ENCODE assay signal across 20 cellular contexts in the genomic region with DNA sequence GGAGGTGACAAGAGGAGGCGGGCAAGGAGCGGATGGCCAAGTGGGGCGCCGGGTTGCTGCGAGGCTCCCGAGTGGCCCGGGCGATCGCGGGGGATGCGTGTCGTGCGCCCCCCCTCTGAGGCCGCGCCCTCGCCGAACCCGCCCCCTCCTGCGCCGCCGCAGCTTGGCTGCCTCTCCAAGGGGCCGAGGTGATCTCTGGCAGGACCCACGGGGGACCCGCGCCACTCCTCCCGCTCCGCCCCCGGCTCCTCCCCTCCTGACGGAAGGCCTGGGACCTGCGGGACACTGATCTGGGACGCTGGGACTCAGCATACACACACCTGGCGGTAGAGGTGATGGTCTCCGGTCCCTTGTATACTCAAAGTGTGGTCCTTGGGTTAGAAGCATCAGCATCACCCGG. TPM values are rescaled to one million over a fixed set of nuclear protein-coding genes. Genes with fewer than 3 reads are reported as not detected.
DNase-seq lines count a peak whose midpoint lies in the region; ATAC-seq and TF ChIP-seq lines count a peak whose summit lies in the region.
"Had no signal": no experiment of that assay in that cellular context is flagged by ENCODE, and none has a peak within 500 bp of the region (broad histone marks: within the 10 kb centered on the region; RNA-seq: fewer than 3 reads in every experiment).

No MANE protein-coding gene starts in this region.

- H3F3A ChIP-seq in neural cell (ENCODE audit: insufficient read depth, low read length, poor library complexity, severe bottlenecking), result no peaks in the 10 kb centered on the region

- H3K36me3 ChIP-seq in breast epithelium, result no peaks in the 10 kb centered on the region
- H3K36me3 ChIP-seq in endodermal cell (ENCODE audit: control insufficient read depth, insufficient read depth, low read length), result no peaks in the 10 kb centered on the region
- H3K36me3 ChIP-seq in neural cell (ENCODE audit: insufficient read depth, low read length), result no peaks in the 10 kb centered on the region
- no peaks in the 10 kb centered on the region for H3K36me3 ChIP-seq in upper lobe of right lung
- H3K36me3 ChIP-seq: Peyer's patch had no signal

- H3K27ac ChIP-seq in breast epithelium (no peak overlapping the region), endodermal cell (ENCODE audit: low read depth, low read length) (no peak overlapping the region), neural cell (ENCODE audit: low read length) (no peak overlapping the region), upper lobe of right lung (no peak overlapping the region)
- H3K27ac ChIP-seq: Peyer's patch had no signal

- TF ChIP-seq EP300 in neural cell (conservative IDR thresholded peaks at IDR 0.05; ENCODE audit: poor library complexity, severe bottlenecking), result no peak

- CTCF ChIA-PET in MCF 10A (lab: Yijun Ruan, JAX), result no interaction called here

- H3K9me3 ChIP-seq in breast epithelium (no peaks in the 10 kb centered on the region), endodermal cell (ENCODE audit: control insufficient read depth, low read length) (no peaks in the 10 kb centered on the region), neural cell (ENCODE audit: low read length) (no peaks in the 10 kb centered on the region), upper lobe of right lung (no peaks in the 10 kb centered on the region)
- H3K9me3 ChIP-seq: Peyer's patch had no signal

- DNase-seq in breast epithelium (ENCODE audit: low spot score in 2 of 2) (no peak), MCF 10A (ENCODE audit: unreplicated experiment) (no peak), endodermal cell (peak; percentile 60), upper lobe of right lung (peak; percentile 63), RPMI8226 (no peak)
- no peak for DNase-seq in stimulated activated CD4-positive, alpha-beta T cell treated with anti-CD3 and anti-CD28 coated beads, Interleukin-4, amount 100 ng/mL, for 24 hours
- DNase-seq: activated CD4-positive, alpha-beta T cell treated with anti-CD3 and anti-CD28 coated beads for 4 hours; anterior cingulate cortex; CD8-positive, alpha-beta T cell; effector memory CD8-positive, alpha-beta T cell; Peyer's patch; stimulated activated naive CD8-positive, alpha-beta T cell treated with anti-CD3 and anti-CD28 coated beads, Interleukin-15, Interleukin-2, amounts not matched to agents 100 U/mL and 50 U/mL, for 24 hours had no signal

- no peaks in the 10 kb centered on the region for H3K9me3 Mint-ChIP-seq in MCF 10A (ENCODE audit: unreplicated experiment)
- peaks cover 17% of the 10 kb centered on the region for H3K9me3 Mint-ChIP-seq in endodermal cell
- H3K9me3 Mint-ChIP-seq: CD8-positive, alpha-beta T cell; T-helper 2 cell treated with Interferon-gamma antibody and Interleukin-4, amounts not matched to agents 5 μg/mL and 100 μg/mL, for 36 hours had no signal

- WGBS in endodermal cell (ENCODE audit: insufficient coverage in 1 of 2, insufficient read length in 1 of 2), 2 experiments, result 7% methylated on average over 27 of the region's 34 CpGs; no CpG with 5 or more reads in 1 of the 2 experiments

- no peaks in the 10 kb centered on the region for H4K20me1 ChIP-seq in neural cell (ENCODE audit: insufficient read depth)

- H3K4me3 ChIP-seq in breast epithelium, result peak overlapping the region; percentile 1 to 61 (median 41)
- H3K4me3 ChIP-seq in endodermal cell (ENCODE audit: low read length), result no peak overlapping the region
- H3K4me3 ChIP-seq in neural cell (ENCODE audit: low read length), result peak overlapping the region; percentile 60
- peak overlapping the region; percentile 28 for H3K4me3 ChIP-seq in upper lobe of right lung
- H3K4me3 ChIP-seq: K562, Peyer's patch had no signal

- peak; percentile 56 for ATAC-seq in upper lobe of right lung
- no peak for ATAC-seq in GM18909 (IDR thresholded peaks at IDR 0.05; ENCODE audit: poor library complexity, unreplicated experiment)
- ATAC-seq: CD8-positive, alpha-beta T cell; sciatic nerve; stimulated activated naive CD8-positive, alpha-beta T cell treated with anti-CD3 and anti-CD28 coated beads, Interleukin-15, Interleukin-2, amounts not matched to agents 100 U/mL and 50 U/mL, for 24 hours had no signal

- POLR2A ChIA-PET in MCF 10A (lab: Yijun Ruan, JAX), result no interaction called here

- H3K9ac ChIP-seq in endodermal cell (ENCODE audit: extremely low read depth, low read length, poor library complexity, severe bottlenecking) (no peak overlapping the region), neural cell (ENCODE audit: low read length) (no peak overlapping the region)

- H3K4me3 Mint-ChIP-seq in MCF 10A (ENCODE audit: unreplicated experiment), result no peak overlapping the region
- peak overlapping the region; percentile 45 for H3K4me3 Mint-ChIP-seq in endodermal cell
- H3K4me3 Mint-ChIP-seq: CD8-positive, alpha-beta T cell; effector memory CD8-positive, alpha-beta T cell; T-helper 2 cell treated with Interferon-gamma antibody and Interleukin-4, amounts not matched to agents 5 μg/mL and 100 μg/mL, for 36 hours had no signal

- no peak overlapping the region for H3K4me2 ChIP-seq in neural cell (ENCODE audit: low read length)

- H3K27me3 Mint-ChIP-seq in MCF 10A (ENCODE audit: insufficient read depth, unreplicated experiment), result peaks cover 47% of the 10 kb centered on the region
- H3K27me3 Mint-ChIP-seq in endodermal cell (ENCODE audit: insufficient read depth), result peaks cover 17% of the 10 kb centered on the region

- intact Hi-C loops in breast epithelium (cut with DNase I; ENCODE audit: low total_unique reads) (no loop called here), MCF 10A (cut with micrococcal nuclease) (no loop called here), upper lobe of right lung (cut with DNase I) (no loop called here)

- no TSS peak for BruUV-seq in MCF 10A (replicated peaks; lab: Mats Ljungman, UMichigan)

- H3K27ac Mint-ChIP-seq in MCF 10A (ENCODE audit: low read depth, unreplicated experiment) (no peak overlapping the region), endodermal cell (no peak overlapping the region)
- H3K27ac Mint-ChIP-seq: CD8-positive, alpha-beta T cell; effector memory CD8-positive, alpha-beta T cell; T-helper 2 cell treated with Interferon-gamma antibody and Interleukin-4, amounts not matched to agents 5 μg/mL and 100 μg/mL, for 36 hours had no signal

- no peaks in the 10 kb centered on the region for H3K4me1 Mint-ChIP-seq in MCF 10A (ENCODE audit: insufficient read depth, unreplicated experiment)
- H3K4me1 Mint-ChIP-seq in endodermal cell, result no peaks in the 10 kb centered on the region

- TF ChIP-seq CTCF in breast epithelium (IDR thresholded peaks at IDR 0.05) (no peak), MCF 10A (IDR thresholded peaks at IDR 0.05; ENCODE audit: unreplicated experiment) (no peak), endodermal cell (conservative IDR thresholded peaks at IDR 0.05) (no peak), neural cell (IDR thresholded peaks at IDR 0.05; ENCODE audit: poor library complexity, severe bottlenecking) (no peak), upper lobe of right lung (IDR thresholded peaks at IDR 0.05) (no peak)

- no peaks in the 10 kb centered on the region for H3K9me2 ChIP-seq in neural cell (ENCODE audit: insufficient read depth, low read length)

- TF ChIP-seq POLR2A in breast epithelium (IDR thresholded peaks at IDR 0.05), result no peak

- no peaks in the 10 kb centered on the region for H3K79me2 ChIP-seq in neural cell (replicated peaks; ENCODE audit: insufficient read depth, low read length)

- no peaks in the 10 kb centered on the region for H3K4me1 ChIP-seq in breast epithelium
- H3K4me1 ChIP-seq in endodermal cell (ENCODE audit: control insufficient read depth, insufficient read depth, low read length), result no peaks in the 10 kb centered on the region
- H3K4me1 ChIP-seq in upper lobe of right lung, result no peaks in the 10 kb centered on the region
- H3K4me1 ChIP-seq: Peyer's patch had no signal

- H3K36me3 Mint-ChIP-seq in MCF 10A (ENCODE audit: insufficient read depth, unreplicated experiment), result peaks cover 6% of the 10 kb centered on the region
- H3K36me3 Mint-ChIP-seq in endodermal cell (ENCODE audit: low read depth), result no peaks in the 10 kb centered on the region
- H3K36me3 Mint-ChIP-seq: CD8-positive, alpha-beta T cell had no signal

- no peak for TF ChIP-seq RAD21 in neural cell (conservative IDR thresholded peaks at IDR 0.05)

- H2AFZ ChIP-seq in neural cell (ENCODE audit: low read depth, low read length), result no peak overlapping the region

- H3K27me3 ChIP-seq in breast epithelium, result peaks cover 0 to 12% of the 10 kb centered on the region in 2 donors
- H3K27me3 ChIP-seq in endodermal cell (ENCODE audit: control insufficient read depth, insufficient read depth, low read length, poor library complexity, severe bottlenecking), result peaks cover 10% of the 10 kb centered on the region
- H3K27me3 ChIP-seq in neural cell (ENCODE audit: insufficient read depth, low read depth, low read length), result peaks cover 12% of the 10 kb centered on the region
- H3K27me3 ChIP-seq in upper lobe of right lung, result no peaks in the 10 kb centered on the region
- H3K27me3 ChIP-seq: Peyer's patch had no signal

TF ChIP-seq in neural cell, 6 proteins besides CTCF, POLR2A, EP300 and RAD21:
- TF ChIP-seq POLR2AphosphoS5 (IDR thresholded peaks at IDR 0.05) (no peak), TAF1 (IDR thresholded peaks at IDR 0.05; ENCODE audit: low read depth) (no peak)

RNA-seq across cellular contexts. Expression of a gene that starts 21.9 kb away (rescaled TPM):
- total RNA-seq in breast epithelium, result not detected
- not detected in 2 replicates for total RNA-seq in MCF 10A (2022)
- not detected for total RNA-seq in endodermal cell
- not detected for polyA plus RNA-seq in endodermal cell (2013, experiment 1 of 2)
- not detected for polyA plus RNA-seq in endodermal cell (2013, experiment 2 of 2)
- polyA plus RNA-seq in neural cell, result not detected in 2 replicates
- not detected in 2 replicates for polyA minus RNA-seq in neural cell
- not detected for total RNA-seq in upper lobe of right lung
- total RNA-seq: A172; CD8-positive, alpha-beta T cell; fibroblast of villous mesenchyme; K562; NCI-H460; Peyer's patch; sciatic nerve had no signal
- polyA plus RNA-seq: K562 had no signal

Comparison
In these comparisons a context has a peak if more than half of its experiments do, and no peak if none do; other contexts are left out.
1. DNase-seq: peak in endodermal cell (single experiment) and upper lobe of right lung (single experiment); none in breast epithelium (0 of 2), MCF 10A (single experiment), stimulated activated CD4-positive, alpha-beta T cell treated with anti-CD3 and anti-CD28 coated beads, Interleukin-4, amount 100 ng/mL, for 24 hours (single experiment) and RPMI8226 (single experiment).